In the genomic region with DNA sequence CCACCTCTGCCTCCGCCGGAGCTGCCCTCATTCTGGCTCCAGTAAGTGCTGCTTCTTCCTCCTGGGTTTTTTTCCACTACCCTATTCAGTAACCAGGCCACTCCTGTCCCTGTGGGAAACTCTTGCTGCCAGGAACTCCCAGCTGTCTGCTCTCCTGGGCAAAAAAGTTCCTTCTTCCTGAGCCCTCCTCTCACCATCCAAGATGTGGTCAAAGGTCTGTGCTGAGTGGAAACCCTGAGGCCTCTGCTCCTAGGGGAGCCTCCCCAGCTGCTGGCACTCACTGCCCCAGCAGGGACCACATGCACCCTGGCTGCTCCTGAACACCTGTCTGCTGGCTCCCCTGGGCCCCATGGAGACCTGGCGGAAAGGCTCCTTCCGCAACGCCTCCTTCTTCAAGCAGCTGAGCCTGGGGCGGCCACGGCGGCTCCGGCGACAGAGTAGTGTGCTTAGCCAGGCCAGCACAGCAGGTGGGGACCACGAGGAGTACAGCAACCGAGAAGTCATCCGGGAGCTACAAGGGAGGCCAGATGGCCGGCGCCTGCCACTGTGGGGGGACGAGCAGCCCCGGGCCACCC, we compare ENCODE assay signal across 9 cellular contexts. TPM values are rescaled to one million over a fixed set of nuclear protein-coding genes. Genes with fewer than 3 reads are reported as not detected.
DNase-seq lines count a peak whose midpoint lies in the region; ATAC-seq and TF ChIP-seq lines count a peak whose summit lies in the region.
"Had no signal": no experiment of that assay in that cellular context is flagged by ENCODE, and none has a peak within 500 bp of the region (broad histone marks: within the 10 kb centered on the region; RNA-seq: fewer than 3 reads in every experiment).

No MANE protein-coding gene starts in this region.

- H3K4me3 Mint-ChIP-seq in activated CD4-positive, alpha-beta T cell treated with anti-CD3 and anti-CD28 coated beads, Interleukin-2, amount 10 ng/mL, durations not matched to agents 7 days and 5 days, result peak overlapping the region; percentile 37

- H3K9ac ChIP-seq in PC-3 (ENCODE audit: low read length), result peak overlapping the region; percentile 18

- no peak for DNase-seq in activated CD4-positive, alpha-beta T cell treated with anti-CD3 and anti-CD28 coated beads, Interleukin-2, amount 10 ng/mL, durations not matched to agents 7 days and 5 days
- no peak for DNase-seq in activated CD4-positive, alpha-beta T cell treated with anti-CD3 and anti-CD28 coated beads, Interleukin-2, amount 50 U/mL, for 1 hour
- DNase-seq in PC-3 (no peak), esophagus squamous epithelium (lab: John Stamatoyannopoulos, UW) (no peak), suprapubic skin (ENCODE audit: low spot score in 2 of 2) (no peak), ovary (no peak), putamen (ENCODE audit: low spot score) (no peak), T-helper 9 cell (no peak)
- DNase-seq: NCI-H2029 treated with DMSO at 0.1 percent for 48 hours had no signal

- 33 to 61% methylated on average over 3 to 5 of the region's 17 CpGs for WGBS in esophagus squamous epithelium, 2 donors
- 61% methylated on average over 4 of the region's 17 CpGs for WGBS in suprapubic skin
- 83 to 85% (median 84%) methylated on average over 14 to 17 of the region's 17 CpGs for WGBS in ovary, 3 donors

- CTCF ChIA-PET in activated CD4-positive, alpha-beta T cell treated with anti-CD3 and anti-CD28 coated beads, Interleukin-2, amount 10 ng/mL, durations not matched to agents 7 days and 5 days (lab: Charles Lee), result interaction anchor here (1.4 to 2.8 kb wide), 4 partner anchors 12 to 124 kb away, joined by 3 to 10 read pairs (median 9); a partner anchor contains a TSS
- CTCF ChIA-PET in PC-3 (lab: Charles Lee), result interaction anchor here (0.6 to 1.4 kb wide), 2 partner anchors 20 to 23 kb away, joined by 3 to 9 read pairs; no protein-coding TSS in a partner anchor

- H3K79me2 ChIP-seq in PC-3 (ENCODE audit: low read length), result no peaks in the 10 kb centered on the region

- TF ChIP-seq EP300 in suprapubic skin (IDR thresholded peaks at IDR 0.05) (no peak), ovary (IDR thresholded peaks at IDR 0.05) (no peak)

- TSS peak; percentile 27 for BruUV-seq in PC-3 (replicated peaks; lab: Mats Ljungman, UMichigan)

- peaks cover 21% of the 10 kb centered on the region for H3K36me3 Mint-ChIP-seq in activated CD4-positive, alpha-beta T cell treated with anti-CD3 and anti-CD28 coated beads, Interleukin-2, amount 10 ng/mL, durations not matched to agents 7 days and 5 days (ENCODE audit: low read depth)

- peaks cover 36% of the 10 kb centered on the region for H3K4me1 Mint-ChIP-seq in activated CD4-positive, alpha-beta T cell treated with anti-CD3 and anti-CD28 coated beads, Interleukin-2, amount 10 ng/mL, durations not matched to agents 7 days and 5 days

- intact Hi-C loops in PC-3 (cut with micrococcal nuclease) (no loop called here), esophagus squamous epithelium (cut with DNase I) (no loop called here), ovary (cut with DNase I) (no loop called here)

- H3K27me3 Mint-ChIP-seq in activated CD4-positive, alpha-beta T cell treated with anti-CD3 and anti-CD28 coated beads, Interleukin-2, amount 10 ng/mL, durations not matched to agents 7 days and 5 days, result no peaks in the 10 kb centered on the region

- H3K27me3 ChIP-seq in PC-3 (ENCODE audit: low read length), result no peaks in the 10 kb centered on the region
- H3K27me3 ChIP-seq in esophagus squamous epithelium, result no peaks in the 10 kb centered on the region
- no peaks in the 10 kb centered on the region for H3K27me3 ChIP-seq in suprapubic skin
- no peaks in the 10 kb centered on the region for H3K27me3 ChIP-seq in ovary

- TF ChIP-seq CTCF in PC-3 (conservative IDR thresholded peaks at IDR 0.05; ENCODE audit: low read depth, low read length) (no peak), esophagus squamous epithelium (IDR thresholded peaks at IDR 0.05) (no peak), suprapubic skin (IDR thresholded peaks at IDR 0.05) (no peak), ovary (IDR thresholded peaks at IDR 0.05) (no peak)

- peak overlapping the region; percentile 73 for H3K4me2 ChIP-seq in PC-3 (ENCODE audit: low read length)

- ATAC-seq in PC-3, result no peak; the same call in none of the 2 replicates

- H3K4me1 ChIP-seq in PC-3 (ENCODE audit: insufficient read depth, low read length) (peaks cover 39% of the 10 kb centered on the region), esophagus squamous epithelium (peaks cover 54 to 81% (median 54%) of the 10 kb centered on the region in 3 donors), suprapubic skin (peaks cover 71% of the 10 kb centered on the region), ovary (ENCODE audit: insufficient read depth) (peaks cover 2% of the 10 kb centered on the region)

- no peaks in the 10 kb centered on the region for H3F3A ChIP-seq in PC-3 (ENCODE audit: low read length, unreplicated experiment)

- no peaks in the 10 kb centered on the region for H3K9me3 Mint-ChIP-seq in activated CD4-positive, alpha-beta T cell treated with anti-CD3 and anti-CD28 coated beads, Interleukin-2, amount 10 ng/mL, durations not matched to agents 7 days and 5 days

- peak overlapping the region; percentile 33; the same call in 1 of the 2 replicates for H3K4me3 ChIP-seq in PC-3 (ENCODE audit: low read length)
- peak overlapping the region; percentile 22 to 48 (median 46) for H3K4me3 ChIP-seq in esophagus squamous epithelium
- H3K4me3 ChIP-seq in suprapubic skin, result peak overlapping the region; percentile 25
- no peak overlapping the region for H3K4me3 ChIP-seq in ovary

- H3K9me3 ChIP-seq in PC-3 (ENCODE audit: low read length), result no peaks in the 10 kb centered on the region
- H3K9me3 ChIP-seq in esophagus squamous epithelium, result no peaks in the 10 kb centered on the region
- no peaks in the 10 kb centered on the region for H3K9me3 ChIP-seq in suprapubic skin
- H3K9me3 ChIP-seq in ovary, result no peaks in the 10 kb centered on the region

- H3K27ac ChIP-seq in PC-3 (ENCODE audit: low read length) (peak overlapping the region; percentile 77), esophagus squamous epithelium (peak overlapping the region; percentile 86 to 96 (median 90)), suprapubic skin (peak overlapping the region; percentile 90), ovary (no peak overlapping the region)

- peaks cover 9% of the 10 kb centered on the region; the same call in 1 of the 2 replicates for H3K36me3 ChIP-seq in PC-3 (ENCODE audit: low read depth, low read length)
- H3K36me3 ChIP-seq in esophagus squamous epithelium, result peaks cover 18 to 59% (median 23%) of the 10 kb centered on the region in 3 donors
- peaks cover 29% of the 10 kb centered on the region for H3K36me3 ChIP-seq in suprapubic skin
- no peaks in the 10 kb centered on the region for H3K36me3 ChIP-seq in ovary

- POLR2A ChIA-PET in activated CD4-positive, alpha-beta T cell treated with anti-CD3 and anti-CD28 coated beads, Interleukin-2, amount 10 ng/mL, durations not matched to agents 7 days and 5 days (lab: Charles Lee), result no interaction called here
- POLR2A ChIA-PET in PC-3 (lab: Charles Lee; ENCODE audit: unreplicated experiment), result no interaction called here

- H4K20me1 ChIP-seq in PC-3 (ENCODE audit: low read length), result no peaks in the 10 kb centered on the region

- H3K9me2 ChIP-seq in PC-3 (replicated peaks; ENCODE audit: low read length), result no peaks in the 10 kb centered on the region

- peak overlapping the region; percentile 53; the same call in 1 of the 2 replicates for H2AFZ ChIP-seq in PC-3 (ENCODE audit: low read length)

- TF ChIP-seq POLR2A in esophagus squamous epithelium (IDR thresholded peaks at IDR 0.05), result no peak
- no peak for TF ChIP-seq POLR2A in suprapubic skin (IDR thresholded peaks at IDR 0.05)
- no peak for TF ChIP-seq POLR2A in ovary (IDR thresholded peaks at IDR 0.05)

- H3K27ac Mint-ChIP-seq in activated CD4-positive, alpha-beta T cell treated with anti-CD3 and anti-CD28 coated beads, Interleukin-2, amount 10 ng/mL, durations not matched to agents 7 days and 5 days, result peak overlapping the region; percentile 90

RNA-seq across cellular contexts. Expression of a gene that starts 0.5 kb away (rescaled TPM):
- total RNA-seq in activated CD4-positive, alpha-beta T cell treated with anti-CD3 and anti-CD28 coated beads, Interleukin-2, amount 10 ng/mL, durations not matched to agents 7 days and 5 days, result 1 to 10 TPM; 1.0 to 1.3 TPM
- total RNA-seq in PC-3 (2014; rRNA removed) (0.63 and 1.5 TPM in 2 replicates), esophagus squamous epithelium (10 to 100 TPM; 11.3 to 44.3 (median 22.2) TPM), suprapubic skin (10 to 100 TPM in 3 of 4 donors, 1 to 10 TPM in 1; 6.8 to 25.2 (median 19.6) TPM), ovary (1 to 10 TPM in 1 of 7 donors, under 1 TPM in 6; 0.41 to 1.2 (median 0.69) TPM)
- under 1 TPM; 0.33 to 0.52 TPM for polyA plus RNA-seq in ovary

RNA-seq across cellular contexts. Expression of a gene that starts 6.4 kb away (rescaled TPM):
- 10 to 100 TPM; 33.9 to 35.5 TPM for total RNA-seq in activated CD4-positive, alpha-beta T cell treated with anti-CD3 and anti-CD28 coated beads, Interleukin-2, amount 10 ng/mL, durations not matched to agents 7 days and 5 days
- total RNA-seq in PC-3 (2014; rRNA removed), result 58.9 and 65.8 TPM in 2 replicates
- total RNA-seq in esophagus squamous epithelium, result 10 to 100 TPM in 3 of 4 donors, 1 to 10 TPM in 1; 10.0 to 47.5 (median 41.9) TPM
- total RNA-seq in suprapubic skin, result 10 to 100 TPM; 39.4 to 70.3 (median 56.2) TPM
- 10 to 100 TPM; 16.1 to 40.1 (median 20.8) TPM for total RNA-seq in ovary
- polyA plus RNA-seq in ovary, result 10 to 100 TPM in 1 of 2 donors, 1 to 10 TPM in 1; 2.8 to 26.1 TPM

RNA-seq across cellular contexts. Expression of a gene that starts 15.2 kb away (rescaled TPM):
- total RNA-seq in activated CD4-positive, alpha-beta T cell treated with anti-CD3 and anti-CD28 coated beads, Interleukin-2, amount 10 ng/mL, durations not matched to agents 7 days and 5 days, result 10 to 100 TPM; 26.0 to 32.6 TPM
- 21.4 and 34.0 TPM in 2 replicates for total RNA-seq in PC-3 (2014; rRNA removed)
- total RNA-seq in esophagus squamous epithelium, result 10 to 100 TPM; 21.3 to 31.9 (median 26.4) TPM
- total RNA-seq in suprapubic skin, result 10 to 100 TPM; 25.4 to 44.8 (median 35.6) TPM
- 10 to 100 TPM; 19.2 to 35.6 (median 25.4) TPM for total RNA-seq in ovary
- 10 to 100 TPM; 21.6 to 23.5 TPM for polyA plus RNA-seq in ovary

RNA-seq across cellular contexts. Expression of a gene that starts 36.7 kb away (rescaled TPM):
- 10 to 100 TPM; 31.1 to 32.2 TPM for total RNA-seq in activated CD4-positive, alpha-beta T cell treated with anti-CD3 and anti-CD28 coated beads, Interleukin-2, amount 10 ng/mL, durations not matched to agents 7 days and 5 days
- 32.3 and 39.6 TPM in 2 replicates for total RNA-seq in PC-3 (2014; rRNA removed)
- 10 to 100 TPM; 16.5 to 33.4 (median 28.9) TPM for total RNA-seq in esophagus squamous epithelium
- 10 to 100 TPM; 33.3 to 57.1 (median 37.9) TPM for total RNA-seq in suprapubic skin
- total RNA-seq in ovary, result 10 to 100 TPM; 15.9 to 31.0 (median 17.4) TPM
- polyA plus RNA-seq in ovary, result 10 to 100 TPM; 14.7 to 19.1 TPM

RNA-seq across cellular contexts. Expression of a gene that starts 37.0 kb away (rescaled TPM):
- 10 to 100 TPM; 42.2 to 44.3 TPM for total RNA-seq in activated CD4-positive, alpha-beta T cell treated with anti-CD3 and anti-CD28 coated beads, Interleukin-2, amount 10 ng/mL, durations not matched to agents 7 days and 5 days
- 51.2 and 53.3 TPM in 2 replicates for total RNA-seq in PC-3 (2014; rRNA removed)
- 10 to 100 TPM; 13.9 to 24.0 (median 19.2) TPM for total RNA-seq in esophagus squamous epithelium
- 10 to 100 TPM; 20.4 to 40.2 (median 30.3) TPM for total RNA-seq in suprapubic skin
- 10 to 100 TPM; 10.5 to 39.1 (median 31.7) TPM for total RNA-seq in ovary
- polyA plus RNA-seq in ovary, result 10 to 100 TPM; 26.9 to 57.9 TPM

Comparison
In these comparisons a context has a peak if more than half of its experiments do, and no peak if none do; other contexts are left out.
1. H3K27ac ChIP-seq: peak in PC-3 (single experiment), esophagus squamous epithelium (4 of 4) and suprapubic skin (single experiment); none in ovary (0 of 2).